ENCODE assay signal across 8 cellular contexts in the genomic region with DNA sequence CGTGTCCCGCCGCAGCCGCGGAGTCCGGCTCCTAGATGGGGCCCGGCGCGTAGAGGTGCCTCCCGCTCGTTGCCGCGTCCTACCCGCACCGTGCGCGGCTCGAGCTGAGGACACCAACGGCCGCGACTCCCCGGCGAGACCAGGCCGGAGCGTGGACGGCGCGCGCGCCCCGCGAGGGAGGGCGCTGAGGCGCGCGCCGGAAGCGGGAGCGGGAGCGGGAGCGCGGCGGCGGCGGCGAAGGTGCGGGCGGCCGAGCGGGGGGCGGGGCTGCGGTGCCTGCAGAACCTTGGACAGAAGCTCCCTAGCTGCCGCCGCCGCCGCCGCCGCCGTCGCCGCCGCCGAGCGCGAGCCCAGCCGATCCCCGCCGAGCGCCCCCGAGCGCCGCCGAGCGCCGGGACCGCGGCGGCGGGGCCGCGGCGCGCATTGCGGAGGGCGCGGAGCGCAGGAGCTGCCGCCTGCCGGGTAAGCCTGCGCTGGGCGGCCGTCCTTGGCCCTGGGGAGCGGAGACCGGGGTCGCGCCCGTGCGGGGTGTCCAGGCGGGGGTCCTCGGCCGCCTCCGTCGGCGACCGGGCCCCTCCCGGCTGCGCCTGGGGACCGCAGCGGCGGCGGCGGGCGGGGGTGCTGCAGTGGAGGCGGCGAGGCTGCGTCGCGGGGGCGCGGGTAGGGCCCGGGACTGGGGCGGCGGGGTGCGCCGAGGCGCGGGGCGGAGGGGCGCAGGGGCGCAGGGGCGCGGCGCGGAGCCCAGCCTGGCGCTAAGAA. TPM values are rescaled to one million over a fixed set of nuclear protein-coding genes. Genes with fewer than 3 reads are reported as not detected.
DNase-seq lines count a peak whose midpoint lies in the region; ATAC-seq and TF ChIP-seq lines count a peak whose summit lies in the region.

A gene (plus strand): TSS at position 293 of the 759 bp plus-strand sequence. CDS start 628 bp downstream, outside the sequence.

- H3K9ac ChIP-seq in IMR-90 (ENCODE audit: low read depth, low read length) (no peak within 1 kb of the TSS; the same call in 1 of the 2 replicates), trophoblast cell (ENCODE audit: low read length) (peak within 1 kb of the TSS; percentile 49)

- peaks cover 4% of the 10 kb centered on the region; the same call in 1 of the 2 replicates for H4K20me1 ChIP-seq in IMR-90 (ENCODE audit: insufficient read depth, low read length)

- no TSS peak for BruUV-seq in Caco-2 (replicated peaks; lab: Mats Ljungman, UMichigan)
- BruUV-seq in IMR-90 (replicated peaks; lab: Mats Ljungman, UMichigan): no TSS peak

- H2AK9ac ChIP-seq in IMR-90 (replicated peaks; ENCODE audit: low read depth, low read length, poor library complexity): peak within 1 kb of the TSS; percentile 70

- peaks cover 6% of the 10 kb centered on the region for H3K9me1 ChIP-seq in IMR-90 (ENCODE audit: insufficient read depth, low read length)

- TF ChIP-seq POLR2A in IMR-90 (IDR thresholded peaks at IDR 0.05; ENCODE audit: low read depth, low read length) (no peak), heart left ventricle (IDR thresholded peaks at IDR 0.05) (no peak)

- H3K4me1 Mint-ChIP-seq in Caco-2 (ENCODE audit: low read depth, unreplicated experiment): peaks cover 24% of the 10 kb centered on the region
- H3K4me1 Mint-ChIP-seq in activated naive CD8-positive, alpha-beta T cell treated with anti-CD3 and anti-CD28 coated beads, Interleukin-2, amount 10 ng/mL, durations not matched to agents 7 days and 5 days: peaks cover 36% of the 10 kb centered on the region

- H3K23ac ChIP-seq in IMR-90 (ENCODE audit: low read depth, low read length): peak within 1 kb of the TSS; percentile 38; the same call in 1 of the 2 replicates
- no peak within 1 kb of the TSS for H3K23ac ChIP-seq in trophoblast cell (ENCODE audit: low read length)

- H2BK12ac ChIP-seq in trophoblast cell (ENCODE audit: low read length): no peak within 1 kb of the TSS

- H2BK120ac ChIP-seq in IMR-90 (ENCODE audit: low read depth, low read length): no peak within 1 kb of the TSS
- H2BK120ac ChIP-seq in trophoblast cell (ENCODE audit: insufficient read depth, low read length, poor library complexity): no peak within 1 kb of the TSS

- H3K4me3 ChIP-seq in Caco-2 (ENCODE audit: low read depth, low read length): peak within 1 kb of the TSS; percentile 77
- H3K4me3 ChIP-seq in IMR-90 (ENCODE audit: insufficient read depth, low read depth, low read length): peak within 1 kb of the TSS; percentile 91
- peak within 1 kb of the TSS; percentile 27 to 86 (median 60) for H3K4me3 ChIP-seq in heart left ventricle
- H3K4me3 ChIP-seq in trophoblast cell (ENCODE audit: low read depth, low read length): peak within 1 kb of the TSS; percentile 90
- peak within 1 kb of the TSS; percentile 57 to 73 for H3K4me3 ChIP-seq in aorta (ENCODE audit: low read length in 2 of 2)

- in situ Hi-C loops in IMR-90 (cut with MboI; ENCODE audit: low sequenced_read_pairs): loop anchor here (25.0 kb wide), 1 partner anchor 275 kb away; no protein-coding TSS in a partner anchor

- H3K79me1 ChIP-seq in IMR-90 (ENCODE audit: low read depth in 1 of 2, low read length in 2 of 2) (peaks cover 0 to 6% of the 10 kb centered on the region in 2 experiments; a peak in 2 of 4 replicates), trophoblast cell (ENCODE audit: low read length) (peaks cover 3% of the 10 kb centered on the region)

- H4K91ac ChIP-seq in IMR-90 (ENCODE audit: insufficient read depth, low read depth, low read length) (no peak within 1 kb of the TSS), trophoblast cell (ENCODE audit: low read depth, low read length) (peak within 1 kb of the TSS; percentile 72)

- H2AK5ac ChIP-seq in IMR-90 (ENCODE audit: low read depth, low read length) (peak within 1 kb of the TSS; percentile 47; the same call in 1 of the 2 replicates), trophoblast cell (ENCODE audit: low read length) (no peak within 1 kb of the TSS)

- CTCF ChIA-PET in Caco-2 (lab: Charles Lee): interaction anchor here (0.6 to 2.1 kb wide), 4 partner anchors 43 to 423 kb away, joined by 3 to 8 read pairs (median 3); a partner anchor contains a TSS
- CTCF ChIA-PET in IMR-90 (lab: Yijun Ruan, JAX): interaction anchor here (0.6 to 0.8 kb wide), 2 partner anchors 172 to 227 kb away, joined by 3 to 6 read pairs; no protein-coding TSS in a partner anchor

- H3K56ac ChIP-seq in IMR-90 (ENCODE audit: extremely low read depth, insufficient read depth, low read length): no peak within 1 kb of the TSS

- peak; percentile 84 to 90 for DNase-seq in Caco-2
- DNase-seq in IMR-90: peak; percentile 35
- DNase-seq in SK-N-DZ (ENCODE audit: low spot score): peak; percentile 72
- DNase-seq in activated naive CD8-positive, alpha-beta T cell treated with anti-CD3 and anti-CD28 coated beads, Interleukin-2, amount 10 ng/mL, durations not matched to agents 7 days and 5 days: peak; percentile 87
- peak; percentile 65 to 82 (median 72) for DNase-seq in heart left ventricle
- DNase-seq in trophoblast cell: peak; percentile 40 to 67
- DNase-seq in aorta: peak; percentile 79 to 88

- H3K4me1 ChIP-seq in Caco-2: peaks cover 18% of the 10 kb centered on the region
- peaks cover 5% of the 10 kb centered on the region; the same call in 1 of the 2 replicates for H3K4me1 ChIP-seq in IMR-90 (ENCODE audit: control insufficient read depth, insufficient read depth, low read length)
- H3K4me1 ChIP-seq in heart left ventricle: peaks cover 4 to 44% (median 27%) of the 10 kb centered on the region in 12 donors
- peaks cover 9 to 11% of the 10 kb centered on the region in 2 experiments for H3K4me1 ChIP-seq in trophoblast cell (ENCODE audit: control insufficient read depth in 1 of 2, insufficient read depth in 2 of 2, low read length in 2 of 2)
- H3K4me1 ChIP-seq in aorta (ENCODE audit: control insufficient read depth in 1 of 2, insufficient read depth in 2 of 2, low read length in 2 of 2): no peaks in the 10 kb centered on the region

- TF ChIP-seq CTCF in Caco-2 (IDR thresholded peaks at IDR 0.05; ENCODE audit: insufficient read depth in 1 of 2, low read depth in 1 of 2, low read length in 1 of 2, severe bottlenecking in 1 of 2, unreplicated experiment in 1 of 2): no peak
- no peak for TF ChIP-seq CTCF in IMR-90 (conservative IDR thresholded peaks at IDR 0.05; ENCODE audit: low read depth, low read length)
- TF ChIP-seq CTCF in heart left ventricle (IDR thresholded peaks at IDR 0.05): peak in 1 of 12 donors; percentile 5

- H4K12ac ChIP-seq in trophoblast cell (ENCODE audit: low read depth, low read length): no peak within 1 kb of the TSS

- peak within 1 kb of the TSS; percentile 89 for H3K27ac Mint-ChIP-seq in Caco-2 (ENCODE audit: unreplicated experiment)
- peak within 1 kb of the TSS; percentile 69 for H3K27ac Mint-ChIP-seq in activated naive CD8-positive, alpha-beta T cell treated with anti-CD3 and anti-CD28 coated beads, Interleukin-2, amount 10 ng/mL, durations not matched to agents 7 days and 5 days

- peak within 1 kb of the TSS; percentile 93 for H2AFZ ChIP-seq in IMR-90 (replicated peaks; ENCODE audit: low read length, poor library complexity)
- H2AFZ ChIP-seq in trophoblast cell (ENCODE audit: insufficient read depth, low read length, poor library complexity): peak within 1 kb of the TSS; percentile 93

- ATAC-seq in GM21367 (IDR thresholded peaks at IDR 0.05; ENCODE audit: unreplicated experiment) (peak; percentile 27), IMR-90 (ENCODE audit: low read depth) (peak; percentile 82), heart left ventricle (peak in 2 of 4 donors; percentile 43 to 54), aorta (ENCODE audit: low FRiP score) (no peak)
- peak; percentile 66 for ATAC-seq in activated naive CD8-positive, alpha-beta T cell treated with anti-CD3 and anti-CD28 coated beads, Interleukin-2, amount 10 ng/mL, durations not matched to agents 7 days and 5 days (ENCODE audit: low read depth)

- H2BK15ac ChIP-seq in IMR-90 (ENCODE audit: low read depth, low read length): no peak within 1 kb of the TSS

- H3K36me3 Mint-ChIP-seq in Caco-2 (ENCODE audit: insufficient read depth, unreplicated experiment): peaks cover 68% of the 10 kb centered on the region
- H3K36me3 Mint-ChIP-seq in activated naive CD8-positive, alpha-beta T cell treated with anti-CD3 and anti-CD28 coated beads, Interleukin-2, amount 10 ng/mL, durations not matched to agents 7 days and 5 days: peaks cover 20% of the 10 kb centered on the region

- H3K4me2 ChIP-seq in IMR-90 (ENCODE audit: low read depth, low read length) (peak within 1 kb of the TSS; percentile 93), trophoblast cell (ENCODE audit: low read length) (peak within 1 kb of the TSS; percentile 85)

- no peak within 1 kb of the TSS for H2BK20ac ChIP-seq in IMR-90 (ENCODE audit: low read depth, low read length)

- H3K27me3 ChIP-seq in Caco-2 (replicated peaks; ENCODE audit: control insufficient read depth, insufficient read depth, low read length) (no peaks in the 10 kb centered on the region), IMR-90 (ENCODE audit: control insufficient read depth, insufficient read depth, low read length) (no peaks in the 10 kb centered on the region), heart left ventricle (no peaks in the 10 kb centered on the region), trophoblast cell (ENCODE audit: insufficient read depth, low read length) (no peaks in the 10 kb centered on the region), aorta (ENCODE audit: control insufficient read depth in 1 of 2, insufficient read depth in 2 of 2, low read length in 1 of 2) (no peaks in the 10 kb centered on the region)

- H3K9me3 Mint-ChIP-seq in Caco-2 (ENCODE audit: unreplicated experiment): no peaks in the 10 kb centered on the region
- no peaks in the 10 kb centered on the region for H3K9me3 Mint-ChIP-seq in activated naive CD8-positive, alpha-beta T cell treated with anti-CD3 and anti-CD28 coated beads, Interleukin-2, amount 10 ng/mL, durations not matched to agents 7 days and 5 days

- H3K79me2 ChIP-seq in trophoblast cell (ENCODE audit: control insufficient read depth, insufficient read depth, low read length, poor library complexity): peaks cover 2% of the 10 kb centered on the region

- no peaks in the 10 kb centered on the region for H3K27me3 Mint-ChIP-seq in Caco-2 (ENCODE audit: insufficient read depth, unreplicated experiment)
- no peaks in the 10 kb centered on the region for H3K27me3 Mint-ChIP-seq in activated naive CD8-positive, alpha-beta T cell treated with anti-CD3 and anti-CD28 coated beads, Interleukin-2, amount 10 ng/mL, durations not matched to agents 7 days and 5 days

- dilution Hi-C loops in IMR-90 (cut with HindIII; ENCODE audit: low sequenced_read_pairs, unreplicated experiment): no loop called here

- no peaks in the 10 kb centered on the region for H3K36me3 ChIP-seq in Caco-2 (ENCODE audit: control insufficient read depth, insufficient read depth, low read length)
- H3K36me3 ChIP-seq in IMR-90 (ENCODE audit: control insufficient read depth, insufficient read depth, low read length): peaks cover 5% of the 10 kb centered on the region; the same call in 1 of the 2 replicates
- H3K36me3 ChIP-seq in heart left ventricle: peaks cover 0 to 15% (median 10%) of the 10 kb centered on the region in 9 donors
- H3K36me3 ChIP-seq in trophoblast cell (ENCODE audit: control insufficient read depth in 1 of 2, insufficient read depth in 2 of 2, low read length in 2 of 2): peaks cover 4% of the 10 kb centered on the region in 2 experiments
- H3K36me3 ChIP-seq in aorta (ENCODE audit: control insufficient read depth in 1 of 2, insufficient read depth in 2 of 2, low read length in 1 of 2): peaks cover 0 to 2% of the 10 kb centered on the region in 2 donors

- H3K9me3 ChIP-seq in Caco-2: no peaks in the 10 kb centered on the region
- no peaks in the 10 kb centered on the region for H3K9me3 ChIP-seq in IMR-90 (ENCODE audit: control insufficient read depth, insufficient read depth, low read length)
- no peaks in the 10 kb centered on the region for H3K9me3 ChIP-seq in heart left ventricle
- H3K9me3 ChIP-seq in trophoblast cell (ENCODE audit: insufficient read depth, low read depth, low read length): no peaks in the 10 kb centered on the region
- no peaks in the 10 kb centered on the region for H3K9me3 ChIP-seq in aorta (ENCODE audit: control insufficient read depth, low read length)

- WGBS in IMR-90 (ENCODE audit: extremely low coverage in 2 of 2, insufficient read length in 1 of 2), 2 experiments: 0% methylated on average over 68 of the region's 135 CpGs; no CpG with 5 or more reads in 1 of the 2 experiments
- 1 to 2% (median 1%) methylated on average over 28 to 135 of the region's 135 CpGs; no CpG with 5 or more reads in 1 of the 4 donors for WGBS in heart left ventricle, 4 donors
- no CpG with 5 or more reads among the region's 135 CpGs for WGBS in trophoblast cell (ENCODE audit: extremely low coverage, insufficient coverage, insufficient read length)
- WGBS in aorta, 2 donors: 0% methylated on average over 52 to 135 of the region's 135 CpGs

- no peak within 1 kb of the TSS for H2BK5ac ChIP-seq in IMR-90 (ENCODE audit: low read depth, low read length, poor library complexity, severe bottlenecking)
- no peak within 1 kb of the TSS for H2BK5ac ChIP-seq in trophoblast cell (ENCODE audit: low read depth, low read length, poor library complexity)

- 0 out of 2 replicates have a peak within 1 kb of the TSS, but pooled peaks have one; percentile 25 for H3K4ac ChIP-seq in IMR-90 (ENCODE audit: low read depth, low read length)
- H3K4ac ChIP-seq in trophoblast cell (ENCODE audit: low read depth, low read length): no peak within 1 kb of the TSS

- no peak for TF ChIP-seq RAD21 in IMR-90 (IDR thresholded peaks at IDR 0.05; ENCODE audit: low read length)

- H4K5ac ChIP-seq in IMR-90 (ENCODE audit: low read depth, low read length): no peak within 1 kb of the TSS; the same call in 1 of the 2 replicates

- H3K18ac ChIP-seq in IMR-90 (ENCODE audit: low read depth, low read length) (no peak within 1 kb of the TSS), trophoblast cell (ENCODE audit: low read length) (peak within 1 kb of the TSS; percentile 53)

- no peak within 1 kb of the TSS for H3K14ac ChIP-seq in IMR-90 (replicated peaks; ENCODE audit: low read depth, low read length)
- H3K14ac ChIP-seq in trophoblast cell (ENCODE audit: low read length): no peak within 1 kb of the TSS

- POLR2A ChIA-PET in Caco-2 (lab: Charles Lee) (interaction anchor here (0.6 to 1.3 kb wide), 4 partner anchors 39 to 468 kb away, joined by 3 to 10 read pairs (median 6); a partner anchor contains a TSS), IMR-90 (lab: Charles Lee; ENCODE audit: unreplicated experiment) (interaction anchor here (0.6 kb wide), 1 partner anchor 38 kb away, joined by 3 read pairs; no protein-coding TSS in a partner anchor)
- POLR2A ChIA-PET in activated naive CD8-positive, alpha-beta T cell treated with anti-CD3 and anti-CD28 coated beads, Interleukin-2, amount 10 ng/mL, durations not matched to agents 7 days and 5 days (lab: Charles Lee): interaction anchor here (0.9 to 4.4 kb wide), 14 partner anchors 8 to 125 kb away, joined by 3 to 60 read pairs (median 5); no protein-coding TSS in a partner anchor

- H4K8ac ChIP-seq in IMR-90 (ENCODE audit: low read depth in 2 of 2, low read length in 2 of 2) (peak within 1 kb of the TSS; percentile 43 to 52; a peak in 1 of 4 replicates), trophoblast cell (ENCODE audit: low read depth, low read length) (peak within 1 kb of the TSS; percentile 82)

- H3K27ac ChIP-seq in IMR-90 (ENCODE audit: insufficient read depth, low read length) (no peak within 1 kb of the TSS; the same call in 1 of the 2 replicates), heart left ventricle (peak within 1 kb of the TSS; percentile 42 to 81 (median 73)), trophoblast cell (ENCODE audit: low read depth, low read length) (no peak within 1 kb of the TSS), aorta (ENCODE audit: low read depth in 1 of 2, low read length in 2 of 2) (peak within 1 kb of the TSS in 1 of 2 donors; percentile 28)

- H3K4me3 Mint-ChIP-seq in Caco-2 (ENCODE audit: unreplicated experiment): peak within 1 kb of the TSS; percentile 88
- peak within 1 kb of the TSS; percentile 93 for H3K4me3 Mint-ChIP-seq in activated naive CD8-positive, alpha-beta T cell treated with anti-CD3 and anti-CD28 coated beads, Interleukin-2, amount 10 ng/mL, durations not matched to agents 7 days and 5 days

- intact Hi-C loops in Caco-2 (cut with micrococcal nuclease; ENCODE audit: unreplicated experiment): loop anchor here (1.0 kb wide), 1 partner anchor 268 kb away; no protein-coding TSS in a partner anchor
- intact Hi-C loops in IMR-90 (cut with micrococcal nuclease): loop anchor here (5.0 kb wide), 1 partner anchor 170 kb away; no protein-coding TSS in a partner anchor
- intact Hi-C loops in heart left ventricle (cut with DNase I): loop anchor here in 7 of 10 donors (5.0 to 10.0 kb wide), 7 partner anchors 35 to 265 kb away; no protein-coding TSS in a partner anchor
- intact Hi-C loops in aorta (cut with DNase I): loop anchor here in 1 of 2 donors (5.0 to 10.0 kb wide), 3 partner anchors 170 to 508 kb away; a partner anchor contains a TSS

RNA-seq across cellular contexts. Expression of the gene that starts here (rescaled TPM):
- total RNA-seq in Caco-2 (2022) (6.6 and 7.3 TPM in 2 replicates), IMR-90 (2012; rRNA removed) (0.36 and 0.56 TPM in 2 replicates), heart left ventricle (1 to 10 TPM in 8 of 9 donors, under 1 TPM in 1; 1.00 to 2.9 (median 1.5) TPM), aorta (1 to 10 TPM in 1 of 2 donors, under 1 TPM in 1; 0.90 to 1.0 TPM)
- polyA plus RNA-seq in IMR-90 (2012; rRNA removed) (0.67 and 0.74 TPM in 2 replicates), heart left ventricle (1 to 10 TPM in 1 of 2 donors, under 1 TPM in 1; 0.57 to 2.0 TPM), aorta (under 1 TPM; under 0.01 to 0.43 TPM)
- 0.35 and 0.46 TPM in 2 replicates for polyA plus RNA-seq in IMR-90 (2012; cell fraction: cytosol; rRNA removed)
- 1.4 and 1.8 TPM in 2 replicates for polyA plus RNA-seq in IMR-90 (2012; cell fraction: nucleus; rRNA removed; ENCODE audit: low replicate concordance)
- polyA plus RNA-seq in SK-N-DZ (2014; cell fraction: cytosol; rRNA removed): 21.6 and 23.7 TPM in 2 replicates
- 20.3 and 21.7 TPM in 2 replicates for polyA plus RNA-seq in SK-N-DZ (2014; cell fraction: nucleus; rRNA removed)
- 1 to 10 TPM; 8.1 to 8.4 TPM for total RNA-seq in activated naive CD8-positive, alpha-beta T cell treated with anti-CD3 and anti-CD28 coated beads, Interleukin-2, amount 10 ng/mL, durations not matched to agents 7 days and 5 days
- polyA plus RNA-seq in trophoblast cell (2013): 1.7 and 2.0 TPM in 2 replicates

Comparison
In these comparisons a context has a peak if more than half of its experiments do, and no peak if none do; other contexts are left out.
1. DNase-seq: peak in every context shown above with its lines; median percentile 87 in Caco-2; 87 in activated naive CD8-positive, alpha-beta T cell treated with anti-CD3 and anti-CD28 coated beads, Interleukin-2, amount 10 ng/mL, durations not matched to agents 7 days and 5 days; 84 in aorta; 72 in SK-N-DZ; 72 in heart left ventricle; 54 in trophoblast cell; 35 in IMR-90.
2. H3K27ac ChIP-seq: peak in heart left ventricle (12 of 12); none in IMR-90 (single experiment) and trophoblast cell (single experiment).
3. Peak in every context shown above with its lines, with median percentiles within 50 percentile points of each other: H3K4me3 ChIP-seq.